Comparison of ENCODE assay signal across 2 cellular contexts in the genomic region with DNA sequence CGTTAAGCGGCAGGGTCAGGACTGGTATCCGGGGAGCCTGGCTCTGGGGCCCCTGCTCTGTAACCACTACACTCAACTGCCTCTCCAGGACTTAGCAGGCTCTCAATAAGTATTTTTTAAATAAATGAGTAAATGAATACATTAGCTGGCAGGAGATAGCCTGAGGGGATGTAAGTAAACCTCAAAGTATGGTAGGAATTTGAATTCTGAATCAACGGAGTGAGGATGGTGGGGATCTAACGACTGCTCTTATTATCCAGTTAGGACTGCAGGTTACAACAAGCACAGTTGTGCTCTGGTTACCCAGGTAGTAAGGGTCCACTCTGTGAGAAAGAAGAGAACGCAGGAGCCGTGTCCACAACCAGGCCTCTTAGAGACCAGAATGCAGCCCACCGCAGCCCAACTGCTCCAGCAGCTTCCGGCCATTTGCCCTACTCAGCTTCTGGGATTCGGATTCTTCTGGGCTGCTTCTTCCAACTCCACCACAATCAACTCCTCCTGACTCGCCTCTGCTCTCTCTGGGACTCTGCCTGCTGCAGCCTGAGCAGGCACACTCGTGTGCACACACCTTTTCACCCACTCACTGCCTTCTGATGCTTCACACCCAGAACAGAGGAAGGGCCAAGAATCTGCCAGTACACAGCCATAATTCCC.
TF ChIP-seq lines count a peak whose summit lies in the region.

No MANE protein-coding gene starts in this region.

TF ChIP-seq in GM23338, 12 proteins besides CTCF, POLR2A, EP300 and RAD21:
- TF ChIP-seq POLR2AphosphoS5 (IDR thresholded peaks at IDR 0.05; ENCODE audit: low read depth) (no peak), ZNF331 (CRISPR knock-in tag; IDR thresholded peaks at IDR 0.05; ENCODE audit: low read depth) (no peak), EZH2phosphoT487 (IDR thresholded peaks at IDR 0.05; ENCODE audit: unreplicated experiment) (no peak), NANOG (IDR thresholded peaks at IDR 0.05; ENCODE audit: borderline replicate concordance) (no peak), EZH2 (IDR thresholded peaks at IDR 0.05; ENCODE audit: low read depth, unreplicated experiment) (no peak), ZNF114 (CRISPR knock-in tag; IDR thresholded peaks at IDR 0.05) (no peak)
- TF ChIP-seq, protein P1, sequence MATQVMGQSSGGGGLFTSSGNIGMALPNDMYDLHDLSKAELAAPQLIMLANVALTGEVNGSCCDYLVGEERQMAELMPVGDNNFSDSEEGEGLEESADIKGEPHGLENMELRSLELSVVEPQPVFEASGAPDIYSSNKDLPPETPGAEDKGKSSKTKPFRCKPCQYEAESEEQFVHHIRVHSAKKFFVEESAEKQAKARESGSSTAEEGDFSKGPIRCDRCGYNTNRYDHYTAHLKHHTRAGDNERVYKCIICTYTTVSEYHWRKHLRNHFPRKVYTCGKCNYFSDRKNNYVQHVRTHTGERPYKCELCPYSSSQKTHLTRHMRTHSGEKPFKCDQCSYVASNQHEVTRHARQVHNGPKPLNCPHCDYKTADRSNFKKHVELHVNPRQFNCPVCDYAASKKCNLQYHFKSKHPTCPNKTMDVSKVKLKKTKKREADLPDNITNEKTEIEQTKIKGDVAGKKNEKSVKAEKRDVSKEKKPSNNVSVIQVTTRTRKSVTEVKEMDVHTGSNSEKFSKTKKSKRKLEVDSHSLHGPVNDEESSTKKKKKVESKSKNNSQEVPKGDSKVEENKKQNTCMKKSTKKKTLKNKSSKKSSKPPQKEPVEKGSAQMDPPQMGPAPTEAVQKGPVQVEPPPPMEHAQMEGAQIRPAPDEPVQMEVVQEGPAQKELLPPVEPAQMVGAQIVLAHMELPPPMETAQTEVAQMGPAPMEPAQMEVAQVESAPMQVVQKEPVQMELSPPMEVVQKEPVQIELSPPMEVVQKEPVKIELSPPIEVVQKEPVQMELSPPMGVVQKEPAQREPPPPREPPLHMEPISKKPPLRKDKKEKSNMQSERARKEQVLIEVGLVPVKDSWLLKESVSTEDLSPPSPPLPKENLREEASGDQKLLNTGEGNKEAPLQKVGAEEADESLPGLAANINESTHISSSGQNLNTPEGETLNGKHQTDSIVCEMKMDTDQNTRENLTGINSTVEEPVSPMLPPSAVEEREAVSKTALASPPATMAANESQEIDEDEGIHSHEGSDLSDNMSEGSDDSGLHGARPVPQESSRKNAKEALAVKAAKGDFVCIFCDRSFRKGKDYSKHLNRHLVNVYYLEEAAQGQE (IDR thresholded peaks at IDR 0.05; ENCODE audit: unreplicated experiment) = no peak
- TF ChIP-seq, protein P2, sequence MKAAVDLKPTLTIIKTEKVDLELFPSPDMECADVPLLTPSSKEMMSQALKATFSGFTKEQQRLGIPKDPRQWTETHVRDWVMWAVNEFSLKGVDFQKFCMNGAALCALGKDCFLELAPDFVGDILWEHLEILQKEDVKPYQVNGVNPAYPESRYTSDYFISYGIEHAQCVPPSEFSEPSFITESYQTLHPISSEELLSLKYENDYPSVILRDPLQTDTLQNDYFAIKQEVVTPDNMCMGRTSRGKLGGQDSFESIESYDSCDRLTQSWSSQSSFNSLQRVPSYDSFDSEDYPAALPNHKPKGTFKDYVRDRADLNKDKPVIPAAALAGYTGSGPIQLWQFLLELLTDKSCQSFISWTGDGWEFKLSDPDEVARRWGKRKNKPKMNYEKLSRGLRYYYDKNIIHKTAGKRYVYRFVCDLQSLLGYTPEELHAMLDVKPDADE (IDR thresholded peaks at IDR 0.05) = no peak

TF ChIP-seq in H1, 55 proteins besides CTCF, POLR2A, EP300 and RAD21:
- no peak for TF ChIP-seq NRF1 (IDR thresholded peaks at IDR 0.05; ENCODE audit: low read depth, low read length)
- TF ChIP-seq POU5F1 (IDR thresholded peaks at IDR 0.05; ENCODE audit: low read depth, low read length) = no peak
- no peak for TF ChIP-seq HDAC2 (IDR thresholded peaks at IDR 0.05; ENCODE audit: borderline replicate concordance in 1 of 2, low read depth in 2 of 2, low read length in 2 of 2)
- no peak for TF ChIP-seq CEBPB (IDR thresholded peaks at IDR 0.05; ENCODE audit: low read depth, low read length)
- no peak for TF ChIP-seq CREB1 (IDR thresholded peaks at IDR 0.05)
- no peak for TF ChIP-seq SIN3A (conservative IDR thresholded peaks at IDR 0.05 in 1 of 2, IDR thresholded peaks at IDR 0.05 in 1 of 2; ENCODE audit: low read depth in 1 of 2, low read length in 2 of 2)
- no peak for TF ChIP-seq ZNF274 (IDR thresholded peaks at IDR 0.05; ENCODE audit: borderline replicate concordance, extremely low read depth, low read length)
